9 cellular contexts compared by ENCODE assay signal in the genomic region with DNA sequence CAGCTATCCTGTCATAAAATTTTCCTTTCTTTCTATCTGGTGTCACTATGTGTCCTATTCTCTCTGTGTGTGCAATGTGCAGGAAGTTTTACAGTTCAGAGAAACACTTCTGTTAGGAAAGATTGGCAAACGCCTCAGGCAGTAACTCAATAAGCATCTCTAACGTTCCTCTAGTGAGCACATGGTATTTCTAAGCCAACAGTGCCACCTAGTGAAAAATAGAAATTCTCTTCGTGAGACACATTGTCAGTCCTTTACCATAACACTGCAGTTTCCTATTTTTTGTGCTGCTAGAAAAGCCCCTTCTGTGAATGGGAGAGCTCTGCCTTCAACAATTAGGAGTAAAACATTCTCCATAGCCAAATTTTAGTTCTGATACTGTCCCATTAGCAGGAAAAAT. TPM values are rescaled to one million over a fixed set of nuclear protein-coding genes. Genes with fewer than 3 reads are reported as not detected.
DNase-seq lines count a peak whose midpoint lies in the region; ATAC-seq and TF ChIP-seq lines count a peak whose summit lies in the region.
"Had no signal": no experiment of that assay in that cellular context is flagged by ENCODE, and none has a peak within 500 bp of the region (broad histone marks: within the 10 kb centered on the region; RNA-seq: fewer than 3 reads in every experiment).

No MANE protein-coding gene starts in this region.

- intact Hi-C loops in left lung (cut with DNase I) = no loop called here

- H4K20me1 ChIP-seq in KMS-11 (ENCODE audit: insufficient read depth) = no peaks in the 10 kb centered on the region

- H3K27ac ChIP-seq in KMS-11 (no peak overlapping the region), left lung (no peak overlapping the region)

- H3K4me3 ChIP-seq in KMS-11 (IDR thresholded peaks at IDR 0.05; ENCODE audit: insufficient read depth, low read depth, low read length) (no peak overlapping the region), left lung (no peak overlapping the region)
- H3K4me3 ChIP-seq: HAP-1 had no signal

- no peak overlapping the region for H3K9ac ChIP-seq in KMS-11

- H2AFZ ChIP-seq in KMS-11 (ENCODE audit: low read depth) = no peak overlapping the region

- no peak overlapping the region for H3K4me2 ChIP-seq in KMS-11

- no peaks in the 10 kb centered on the region for H3K27me3 ChIP-seq in KMS-11 (ENCODE audit: insufficient read depth, low read depth)
- no peaks in the 10 kb centered on the region for H3K27me3 ChIP-seq in left lung

- peaks cover 0 to 36% of the 10 kb centered on the region in 2 donors for H3K9me3 ChIP-seq in left lung
- H3K9me3 ChIP-seq: HAP-1 had no signal

- no peaks in the 10 kb centered on the region for H3K4me1 ChIP-seq in KMS-11 (ENCODE audit: low read depth, poor library complexity, severe bottlenecking)
- H3K4me1 ChIP-seq in left lung = no peaks in the 10 kb centered on the region
- H3K4me1 ChIP-seq: HAP-1 had no signal

- no peaks in the 10 kb centered on the region for H3K79me2 ChIP-seq in KMS-11 (ENCODE audit: insufficient read depth, low read depth)

- peak; percentile 43 for DNase-seq in D341Med (ENCODE audit: low spot score)
- DNase-seq in amniotic epithelial cell (ENCODE audit: low read depth) = peak; percentile 10
- DNase-seq in left lung = no peak
- DNase-seq in NK-92 treated with Interleukin-12 subunit alpha and Interleukin-12 subunit beta, amount 100 ng/mL, for 24 hours (lab: John Stamatoyannopoulos, UW) = no peak
- DNase-seq in cerebellar nuclear complex (lab: John Stamatoyannopoulos, UW) = no peak
- DNase-seq in amniotic stem cell (lab: John Stamatoyannopoulos, UW) = no peak

- no peaks in the 10 kb centered on the region for H3K36me3 ChIP-seq in KMS-11 (ENCODE audit: insufficient read depth)
- no peaks in the 10 kb centered on the region for H3K36me3 ChIP-seq in left lung
- H3K36me3 ChIP-seq: HAP-1 had no signal

- TF ChIP-seq CTCF in KMS-11 (conservative IDR thresholded peaks at IDR 0.05; ENCODE audit: low read depth, low read length) (peak; percentile 66), left lung (IDR thresholded peaks at IDR 0.05) (peak in 1 of 2 donors; percentile 15)

- peak; percentile 50 for ATAC-seq in left lung
- no peak for ATAC-seq in GM19395 (IDR thresholded peaks at IDR 0.05; ENCODE audit: unreplicated experiment)

RNA-seq across cellular contexts. Expression of a gene that starts 50.7 kb away (rescaled TPM):
- not detected for total RNA-seq in left lung

Comparison
In these comparisons a context has a peak if more than half of its experiments do, and no peak if none do; other contexts are left out.
1. DNase-seq: peak in D341Med (single experiment) and amniotic epithelial cell (single experiment); none in left lung (0 of 2), NK-92 treated with Interleukin-12 subunit alpha and Interleukin-12 subunit beta, amount 100 ng/mL, for 24 hours (single experiment), cerebellar nuclear complex (0 of 2) and amniotic stem cell (single experiment).